1 cellular context compared by ENCODE assay signal in genomic region chr2:241855245-241855887, GRCh38.
TF ChIP-seq lines count a peak whose summit lies in the region.

No MANE protein-coding gene starts in this region.

TF ChIP-seq in WTC11, 78 proteins besides CTCF, POLR2A, EP300 and RAD21 (continued from another document):
- TF ChIP-seq AFF4 (CRISPR knock-in tag; IDR thresholded peaks at IDR 0.05; ENCODE audit: borderline replicate concordance) (no peak), HMGXB4 (CRISPR knock-in tag; IDR thresholded peaks at IDR 0.05) (no peak), OVOL2 (CRISPR knock-in tag; IDR thresholded peaks at IDR 0.05; ENCODE audit: borderline replicate concordance) (no peak), ZNF232 (CRISPR knock-in tag; IDR thresholded peaks at IDR 0.05) (no peak)
- TF ChIP-seq, protein P1, sequence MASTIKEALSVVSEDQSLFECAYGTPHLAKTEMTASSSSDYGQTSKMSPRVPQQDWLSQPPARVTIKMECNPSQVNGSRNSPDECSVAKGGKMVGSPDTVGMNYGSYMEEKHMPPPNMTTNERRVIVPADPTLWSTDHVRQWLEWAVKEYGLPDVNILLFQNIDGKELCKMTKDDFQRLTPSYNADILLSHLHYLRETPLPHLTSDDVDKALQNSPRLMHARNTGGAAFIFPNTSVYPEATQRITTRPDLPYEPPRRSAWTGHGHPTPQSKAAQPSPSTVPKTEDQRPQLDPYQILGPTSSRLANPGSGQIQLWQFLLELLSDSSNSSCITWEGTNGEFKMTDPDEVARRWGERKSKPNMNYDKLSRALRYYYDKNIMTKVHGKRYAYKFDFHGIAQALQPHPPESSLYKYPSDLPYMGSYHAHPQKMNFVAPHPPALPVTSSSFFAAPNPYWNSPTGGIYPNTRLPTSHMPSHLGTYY (CRISPR knock-in tag; IDR thresholded peaks at IDR 0.05): no peak
